Comparison of ENCODE assay signal across 21 cellular contexts in genomic region chr14:106021832-106022231, GRCh38.
"Had no signal": no experiment of that assay in that cellular context is flagged by ENCODE, and none has a peak within 500 bp of the region (broad histone marks: within the 10 kb centered on the region; RNA-seq: fewer than 3 reads in every experiment).

No MANE protein-coding gene starts in this region.

- H3K9me3 ChIP-seq: colonic mucosa, ovary, SJCRH30, thyroid gland, upper lobe of right lung had no signal

- H3K27ac ChIP-seq: colonic mucosa, epithelial cell of prostate, heart left ventricle, ovary, SJCRH30, thyroid gland, upper lobe of right lung had no signal

- H3K4me1 ChIP-seq: colonic mucosa, heart left ventricle, SJCRH30, thyroid gland, upper lobe of right lung had no signal

- H3K36me3 Mint-ChIP-seq: memory B cell; natural killer cell treated with Interleukin-12 subunit alpha and Interleukin-12 subunit beta and Interleukin-15 and Interleukin-18, amount 100 ng/mL, for 72 hours; stimulated activated naive B cell treated with anti-CD40 and anti-IgM and Interleukin-4, amounts not matched to agents 10 μg/mL and 1 μg/mL and 100 μg/mL, for 72 hours had no signal

- H3K4me3 Mint-ChIP-seq: activated naive CD8-positive, alpha-beta T cell treated with anti-CD3 and anti-CD28 coated beads, Interleukin-2, amount 10 ng/mL, durations not matched to agents 7 days and 5 days; endodermal cell; memory B cell; natural killer cell treated with Interleukin-12 subunit alpha and Interleukin-12 subunit beta and Interleukin-15 and Interleukin-18, amount 100 ng/mL, for 72 hours; stimulated activated naive B cell treated with anti-CD40 and anti-IgM and Interleukin-4, amounts not matched to agents 10 μg/mL and 1 μg/mL and 100 μg/mL, for 72 hours; T-cell had no signal

- H3K4me3 ChIP-seq: colonic mucosa, heart left ventricle, ovary, SJCRH30, thyroid gland, upper lobe of right lung had no signal

- H3K36me3 ChIP-seq: colonic mucosa, heart left ventricle, ovary, SJCRH30, thyroid gland, upper lobe of right lung had no signal

- H3K4me1 Mint-ChIP-seq: endodermal cell; stimulated activated naive B cell treated with anti-CD40 and anti-IgM and Interleukin-4, amounts not matched to agents 10 μg/mL and 1 μg/mL and 100 μg/mL, for 72 hours had no signal

- H3K27me3 ChIP-seq: colonic mucosa, ovary, SJCRH30, thyroid gland, upper lobe of right lung had no signal

- H3K9me3 Mint-ChIP-seq: memory B cell; natural killer cell treated with Interleukin-12 subunit alpha and Interleukin-12 subunit beta and Interleukin-15 and Interleukin-18, amount 100 ng/mL, for 72 hours; stimulated activated naive B cell treated with anti-CD40 and anti-IgM and Interleukin-4, amounts not matched to agents 10 μg/mL and 1 μg/mL and 100 μg/mL, for 72 hours had no signal

- DNase-seq: activated CD8-positive, alpha-beta memory T cell treated with anti-CD3 and anti-CD28 coated beads, Interleukin-2, amount 50 U/mL, for 48 hours; activated naive CD8-positive, alpha-beta T cell treated with anti-CD3 and anti-CD28 coated beads, Interleukin-2, amount 10 ng/mL, durations not matched to agents 7 days and 5 days; amygdala; colonic mucosa; endodermal cell; heart left ventricle; islet precursor cell; left cardiac atrium; ovary; right cardiac atrium; SJCRH30; stimulated activated CD4-positive, alpha-beta T cell treated with anti-CD3 and anti-CD28 coated beads, Interleukin-12 subunit alpha, Interleukin-12 subunit beta, amount 100 ng/mL, for 4 hours; stimulated activated CD8-positive, alpha-beta memory T cell treated with anti-CD3 and anti-CD28 coated beads, Interleukin-4, amount 100 ng/mL, for 48 hours; stimulated activated naive B cell treated with anti-CD40 and anti-IgM and Interleukin-4, amounts not matched to agents 10 μg/mL and 1 μg/mL and 100 μg/mL, for 72 hours; T-cell; T-helper 9 cell; thyroid gland; upper lobe of right lung had no signal

- ATAC-seq: heart left ventricle; left cardiac atrium; natural killer cell treated with Interleukin-12 subunit alpha and Interleukin-12 subunit beta and Interleukin-15 and Interleukin-18, amount 100 ng/mL, for 72 hours; right cardiac atrium; stimulated activated naive B cell treated with anti-CD40 and anti-IgM and Interleukin-4, amounts not matched to agents 10 μg/mL and 1 μg/mL and 100 μg/mL, for 72 hours; T-cell; upper lobe of right lung had no signal

- H3K27ac Mint-ChIP-seq: activated naive CD8-positive, alpha-beta T cell treated with anti-CD3 and anti-CD28 coated beads, Interleukin-2, amount 10 ng/mL, durations not matched to agents 7 days and 5 days; endodermal cell; memory B cell; stimulated activated naive B cell treated with anti-CD40 and anti-IgM and Interleukin-4, amounts not matched to agents 10 μg/mL and 1 μg/mL and 100 μg/mL, for 72 hours; T-cell had no signal
